11 cellular contexts compared by ENCODE assay signal in the genomic region with DNA sequence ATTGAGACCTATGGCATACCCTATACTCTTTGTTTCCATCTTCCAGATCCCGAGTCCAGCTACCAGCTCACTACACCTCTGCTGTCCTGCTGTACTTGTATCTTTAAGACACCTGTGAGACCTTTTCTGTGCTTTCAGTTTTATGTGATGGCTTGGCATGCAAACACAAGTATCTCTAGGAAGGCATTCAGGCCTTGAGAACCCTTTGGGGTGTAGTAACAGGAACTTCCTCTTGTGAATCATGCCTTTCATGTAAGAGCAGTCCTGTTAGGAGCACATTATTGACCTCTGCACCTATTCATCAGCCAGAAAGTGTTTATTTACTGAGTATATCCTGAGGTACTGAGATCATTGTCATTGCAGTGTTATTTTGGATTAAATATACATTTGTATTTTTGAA.
DNase-seq lines count a peak whose midpoint lies in the region; ATAC-seq and TF ChIP-seq lines count a peak whose summit lies in the region.
"Had no signal": no experiment of that assay in that cellular context is flagged by ENCODE, and none has a peak within 500 bp of the region (broad histone marks: within the 10 kb centered on the region; RNA-seq: fewer than 3 reads in every experiment).

No MANE protein-coding gene starts in this region.

- 82 to 83% methylated on average over 1 of the region's 1 CpG for WGBS in sigmoid colon, 2 donors

- peak; percentile 68 for ATAC-seq in GM19351 (IDR thresholded peaks at IDR 0.05; ENCODE audit: unreplicated experiment)
- ATAC-seq in HG03066 (IDR thresholded peaks at IDR 0.05; ENCODE audit: low read depth, unreplicated experiment), result peak; percentile 65
- peak; percentile 93 for ATAC-seq in RWPE2 (ENCODE audit: low read depth)

- H3K36me3 ChIP-seq in BLaER1 (no peaks in the 10 kb centered on the region), RWPE2 (ENCODE audit: low read depth) (no peaks in the 10 kb centered on the region), sigmoid colon (no peaks in the 10 kb centered on the region), MG63 (no peaks in the 10 kb centered on the region)

- intact Hi-C loops in sigmoid colon (cut with DNase I), result no loop called here

- H3K9me3 ChIP-seq in BLaER1 (no peaks in the 10 kb centered on the region), RWPE2 (ENCODE audit: severe bottlenecking) (no peaks in the 10 kb centered on the region), sigmoid colon (no peaks in the 10 kb centered on the region), MG63 (no peaks in the 10 kb centered on the region)

- H3K27ac ChIP-seq in BLaER1 (no peak overlapping the region), RWPE2 (ENCODE audit: poor library complexity, severe bottlenecking) (no peak overlapping the region), sigmoid colon (no peak overlapping the region)
- H3K27ac ChIP-seq: C4-2B had no signal

- H3K27me3 ChIP-seq in BLaER1 (no peaks in the 10 kb centered on the region), RWPE2 (ENCODE audit: insufficient read depth, poor library complexity, severe bottlenecking) (no peaks in the 10 kb centered on the region), sigmoid colon (no peaks in the 10 kb centered on the region), MG63 (no peaks in the 10 kb centered on the region)

- H3K4me1 ChIP-seq in BLaER1 (peaks cover 31% of the 10 kb centered on the region), RWPE2 (ENCODE audit: insufficient read depth, poor library complexity, severe bottlenecking) (peaks cover 5% of the 10 kb centered on the region), sigmoid colon (no peaks in the 10 kb centered on the region)

- H4K20me1 ChIP-seq in BLaER1, result no peaks in the 10 kb centered on the region

- TF ChIP-seq EP300 in sigmoid colon (IDR thresholded peaks at IDR 0.05), result no peak

- peak overlapping the region; percentile 76 for H3K4me2 ChIP-seq in BLaER1

- TF ChIP-seq CTCF in RWPE2 (IDR thresholded peaks at IDR 0.05; ENCODE audit: poor library complexity, severe bottlenecking) (no peak), sigmoid colon (IDR thresholded peaks at IDR 0.05) (no peak)

- DNase-seq in RWPE2 (ENCODE audit: low spot score) (no peak), sigmoid colon (no peak), NCI-H510A (lab: John Stamatoyannopoulos, UW) (no peak), MG63 (no peak), C1 segment of cervical spinal cord (lab: John Stamatoyannopoulos, UW) (no peak)
- DNase-seq: activated T-cell treated with anti-CD3 and anti-CD28 coated beads, Interleukin-2, amount 50 U/mL, for 24 hours; NCI-H187 had no signal

- no peak overlapping the region for H3K9ac ChIP-seq in BLaER1

- no peak for TF ChIP-seq POLR2A in sigmoid colon (IDR thresholded peaks at IDR 0.05)

- no peak overlapping the region for H3K4me3 ChIP-seq in BLaER1
- no peak overlapping the region for H3K4me3 ChIP-seq in RWPE2 (ENCODE audit: severe bottlenecking)
- no peak overlapping the region for H3K4me3 ChIP-seq in sigmoid colon
- H3K4me3 ChIP-seq in MG63, result no peak overlapping the region
